ENCODE assay signal across 9 cellular contexts in genomic region chr22:31102441-31103081, GRCh38. TPM values are rescaled to one million over a fixed set of nuclear protein-coding genes. Genes with fewer than 3 reads are reported as not detected.
DNase-seq lines count a peak whose midpoint lies in the region.
"Had no signal": no experiment of that assay in that cellular context is flagged by ENCODE, and none has a peak within 500 bp of the region (broad histone marks: within the 10 kb centered on the region; RNA-seq: fewer than 3 reads in every experiment).

No MANE protein-coding gene starts in this region.

- DNase-seq in DMS 273 (lab: John Stamatoyannopoulos, UW; ENCODE audit: unreplicated experiment) (peak; percentile 28), DMS 273 treated with DMSO at 0.1 percent for 48 hours (lab: John Stamatoyannopoulos, UW) (no peak), dermis blood vessel endothelial cell (peak; percentile 72), lung microvascular endothelial cell (ENCODE audit: low read depth in 2 of 2) (peak; percentile 69 to 90), ureter (ENCODE audit: low spot score) (peak; percentile 90), NOMO-1 treated with DMSO at 0.1 percent for 48 hours (lab: John Stamatoyannopoulos, UW; ENCODE audit: unreplicated experiment) (no peak), globus pallidus (ENCODE audit: low spot score) (no peak)
- DNase-seq in activated CD8-positive, alpha-beta memory T cell treated with anti-CD3 and anti-CD28 coated beads, Interleukin-2, amount 50 U/mL, for 4 hours: no peak
- DNase-seq: KBM-7 had no signal

RNA-seq across cellular contexts. Expression of gene SELENOM, which starts 4.8 kb away (rescaled TPM):
- total RNA-seq in dermis blood vessel endothelial cell: 18.7 and 33.7 TPM in 2 replicates
- 10.3 and 21.8 TPM in 2 replicates for total RNA-seq in lung microvascular endothelial cell
- total RNA-seq in ureter: 259 TPM

RNA-seq across cellular contexts. Expression of gene INPP5J, which starts 20.2 kb away (rescaled TPM):
- total RNA-seq in dermis blood vessel endothelial cell (0.33 TPM in 1 of 2 replicates, not detected in the other), lung microvascular endothelial cell (under 0.01 TPM in 2 replicates), ureter (4.8 TPM)

RNA-seq across cellular contexts. Expression of gene SMTN, which starts 21.4 kb away (rescaled TPM):
- 269 and 319 TPM in 2 replicates for total RNA-seq in dermis blood vessel endothelial cell
- total RNA-seq in lung microvascular endothelial cell: 93.1 and 180 TPM in 2 replicates
- total RNA-seq in ureter: 327 TPM

RNA-seq across cellular contexts. Expression of gene PLA2G3, which starts 37.7 kb away (rescaled TPM):
- total RNA-seq in dermis blood vessel endothelial cell (not detected in 2 replicates), lung microvascular endothelial cell (not detected in 2 replicates), ureter (not detected)

RNA-seq across cellular contexts. Expression of gene RNF185, which starts 57.4 kb away (rescaled TPM):
- 30.3 and 34.3 TPM in 2 replicates for total RNA-seq in dermis blood vessel endothelial cell
- 23.3 and 30.6 TPM in 2 replicates for total RNA-seq in lung microvascular endothelial cell
- total RNA-seq in ureter: 34.1 TPM

Comparison
In these comparisons a context has a peak if more than half of its experiments do, and no peak if none do; other contexts are left out.
1. DNase-seq: peak in DMS 273 (single experiment), dermis blood vessel endothelial cell (single experiment), lung microvascular endothelial cell (2 of 2) and ureter (single experiment); none in DMS 273 treated with DMSO at 0.1 percent for 48 hours (single experiment), activated CD8-positive, alpha-beta memory T cell treated with anti-CD3 and anti-CD28 coated beads, Interleukin-2, amount 50 U/mL, for 4 hours (single experiment), NOMO-1 treated with DMSO at 0.1 percent for 48 hours (single experiment) and globus pallidus (single experiment).